In the genomic region with DNA sequence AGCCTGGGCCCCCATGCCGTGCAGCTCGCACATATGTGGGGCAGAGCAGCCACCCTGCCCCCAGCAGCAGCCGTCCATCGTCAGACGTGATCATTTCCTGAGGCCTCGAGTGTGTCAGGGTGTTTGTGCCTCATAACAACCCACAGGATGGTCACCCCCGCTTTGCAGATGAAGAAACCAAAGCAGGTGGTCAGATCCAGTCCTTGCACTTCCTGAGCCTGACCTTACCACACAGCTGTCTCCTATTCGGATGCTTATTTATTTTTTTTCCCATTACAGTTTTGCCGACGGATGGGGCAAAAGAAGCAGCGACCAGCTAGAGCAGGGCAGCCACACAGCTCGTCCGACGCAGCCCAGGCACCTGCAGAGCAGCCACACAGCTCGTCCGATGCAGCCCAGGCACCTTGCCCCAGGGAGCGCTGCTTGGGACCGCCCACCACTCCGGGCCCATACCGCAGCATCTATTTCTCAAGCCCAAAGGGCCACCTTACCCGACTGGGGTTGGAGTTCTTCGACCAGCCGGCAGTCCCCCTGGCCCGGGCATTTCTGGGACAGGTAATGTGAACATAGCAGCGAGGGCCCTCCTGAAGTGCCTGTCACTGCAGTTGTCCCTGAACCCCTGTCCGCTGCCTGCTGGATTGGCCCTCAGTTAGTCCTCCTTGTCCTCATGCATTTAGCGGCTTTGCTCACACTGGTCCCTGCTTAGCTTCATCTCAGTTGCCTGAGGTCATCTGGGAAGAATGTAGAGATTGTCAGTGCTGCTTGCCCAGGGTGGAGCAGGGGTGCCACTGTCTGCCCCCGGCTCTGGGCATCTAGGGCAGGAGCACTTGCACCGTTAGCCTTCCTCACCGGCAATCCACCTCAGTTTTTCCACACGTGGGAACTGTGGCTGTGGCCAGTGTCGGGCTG, we compare ENCODE assay signal across 9 cellular contexts. TPM values are rescaled to one million over a fixed set of nuclear protein-coding genes. Genes with fewer than 3 reads are reported as not detected.
DNase-seq lines count a peak whose midpoint lies in the region; TF ChIP-seq lines count a peak whose summit lies in the region.
"Had no signal": no experiment of that assay in that cellular context is flagged by ENCODE, and none has a peak within 500 bp of the region (broad histone marks: within the 10 kb centered on the region; RNA-seq: fewer than 3 reads in every experiment).

No MANE protein-coding gene starts in this region.

- peak overlapping the region; percentile 88 for H3K4me3 Mint-ChIP-seq in nephron progenitor cell

- no peaks in the 10 kb centered on the region for H3K27me3 Mint-ChIP-seq in nephron progenitor cell (ENCODE audit: low read depth, poor library complexity)

- H3K4me1 Mint-ChIP-seq in nephron progenitor cell = peaks cover 51% of the 10 kb centered on the region

- no peaks in the 10 kb centered on the region for H3K36me3 Mint-ChIP-seq in nephron progenitor cell (ENCODE audit: low read depth)

- no peaks in the 10 kb centered on the region for H3K9me3 Mint-ChIP-seq in nephron progenitor cell

- peak overlapping the region; percentile 85; the same call in 1 of the 2 replicates for H3K27ac ChIP-seq in C4-2B
- peak overlapping the region; percentile 79 for H3K27ac ChIP-seq in cingulate gyrus (ENCODE audit: low read depth, low read length)

- no peak for TF ChIP-seq CTCF in C4-2B (conservative IDR thresholded peaks at IDR 0.05)
- TF ChIP-seq CTCF in nephron progenitor cell (IDR thresholded peaks at IDR 0.05) = no peak

- DNase-seq in LHCN-M2 (ENCODE audit: low read depth) (peak; percentile 95), nephron progenitor cell (no peak), NCI-H2196 (lab: John Stamatoyannopoulos, UW; ENCODE audit: unreplicated experiment) (no peak), retina (no peak), NCI-H510A treated with DMSO at 0.1 percent for 48 hours (lab: John Stamatoyannopoulos, UW) (no peak), hypothalamus (lab: John Stamatoyannopoulos, UW) (no peak)
- DNase-seq: foreskin melanocyte had no signal

- H3K27ac Mint-ChIP-seq in nephron progenitor cell = no peak overlapping the region

RNA-seq across cellular contexts. Expression of a gene that starts 1.4 kb away (rescaled TPM):
- 254 and 304 TPM in 2 replicates for total RNA-seq in LHCN-M2 (2014; rRNA removed)
- 115 TPM for polyA plus RNA-seq in LHCN-M2 (2012)

RNA-seq across cellular contexts. Expression of a gene that starts 7.0 kb away (rescaled TPM):
- total RNA-seq in LHCN-M2 (2014; rRNA removed) = 91.8 and 93.7 TPM in 2 replicates
- 34.3 TPM for polyA plus RNA-seq in LHCN-M2 (2012)

RNA-seq across cellular contexts. Expression of a gene that starts 25.8 kb away (rescaled TPM):
- total RNA-seq in LHCN-M2 (2014; rRNA removed) = 28.1 and 31.8 TPM in 2 replicates
- 67.0 TPM for polyA plus RNA-seq in LHCN-M2 (2012)

RNA-seq across cellular contexts. Expression of a gene that starts 26.0 kb away (rescaled TPM):
- 4.0 and 6.7 TPM in 2 replicates for total RNA-seq in LHCN-M2 (2014; rRNA removed)
- 20.5 TPM for polyA plus RNA-seq in LHCN-M2 (2012)

RNA-seq across cellular contexts. Expression of a gene that starts 59.1 kb away (rescaled TPM):
- 11.5 and 21.8 TPM in 2 replicates for total RNA-seq in LHCN-M2 (2014; rRNA removed)
- polyA plus RNA-seq in LHCN-M2 (2012) = 32.9 TPM
